20 cellular contexts compared by ENCODE assay signal in the genomic region with DNA sequence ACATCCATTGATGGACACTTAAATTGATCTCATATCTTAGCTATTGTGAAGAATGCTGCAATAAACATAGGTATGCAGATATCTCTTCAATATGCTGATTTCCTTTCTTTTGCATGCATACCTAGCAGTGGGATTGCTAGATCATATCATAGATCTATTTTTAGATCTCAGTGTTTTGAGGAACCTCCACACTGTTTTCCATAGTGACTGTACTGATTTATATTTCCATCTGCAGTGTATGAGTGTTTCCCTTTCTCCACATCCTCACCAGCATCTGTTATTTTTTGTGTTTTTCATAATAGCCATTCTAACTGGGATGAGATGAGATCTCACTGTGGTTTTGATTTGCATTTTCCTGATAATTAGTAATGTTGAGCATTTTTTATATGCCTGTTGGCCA.
"Had no signal": no experiment of that assay in that cellular context is flagged by ENCODE, and none has a peak within 500 bp of the region (broad histone marks: within the 10 kb centered on the region; RNA-seq: fewer than 3 reads in every experiment).

No MANE protein-coding gene starts in this region.

- DNase-seq: effector CD8-positive, alpha-beta T cell; foreskin melanocyte; heart left ventricle; hippocampal formation; kidney glomerular epithelial cell; mucosa of descending colon; naive thymus-derived CD8-positive, alpha-beta T cell; posterior cingulate gyrus; spleen; stimulated activated CD4-positive, alpha-beta T cell treated with anti-CD3 and anti-CD28 coated beads, Interleukin-15, amount 100 ng/mL, for 24 hours; stimulated activated CD4-positive, alpha-beta T cell treated with anti-CD3 and anti-CD28 coated beads, Interleukin-1b, Interleukin-23, amount 100 ng/mL, for 48 hours; stimulated activated CD4-positive, alpha-beta T cell treated with anti-CD3 and anti-CD28 coated beads, Interleukin-4, amount 100 ng/mL, for 24 hours; tibial artery; upper lobe of left lung; uterus had no signal

- H3K9me3 Mint-ChIP-seq: stimulated activated naive CD8-positive, alpha-beta T cell treated with anti-CD3 and anti-CD28 coated beads, Interleukin-15, Interleukin-2, amounts not matched to agents 100 ng/mL and 50 ng/mL, for 24 hours had no signal

- H3K4me1 ChIP-seq: heart left ventricle, tibial artery, uterus had no signal

- H3K27me3 Mint-ChIP-seq: naive thymus-derived CD8-positive, alpha-beta T cell; stimulated activated memory B cell treated with anti-CD40 and anti-IgM and Interleukin-4, amounts not matched to agents 10 μg/mL and 1 μg/mL and 100 μg/mL, for 72 hours; stimulated activated naive CD8-positive, alpha-beta T cell treated with anti-CD3 and anti-CD28 coated beads, Interleukin-15, Interleukin-2, amounts not matched to agents 100 ng/mL and 50 ng/mL, for 24 hours had no signal

- H3K27ac ChIP-seq: heart left ventricle, spleen, tibial artery, upper lobe of left lung, uterus had no signal

- H3K27ac Mint-ChIP-seq: stimulated activated memory B cell treated with anti-CD40 and anti-IgM and Interleukin-4, amounts not matched to agents 10 μg/mL and 1 μg/mL and 100 μg/mL, for 72 hours had no signal

- FAIRE-seq: islet of Langerhans had no signal

- H3K4me3 ChIP-seq: heart left ventricle, mucosa of descending colon, spleen, tibial artery, upper lobe of left lung, uterus had no signal

- H3K4me3 Mint-ChIP-seq: naive thymus-derived CD8-positive, alpha-beta T cell; neural crest cell; stimulated activated memory B cell treated with anti-CD40 and anti-IgM and Interleukin-4, amounts not matched to agents 10 μg/mL and 1 μg/mL and 100 μg/mL, for 72 hours; stimulated activated naive CD8-positive, alpha-beta T cell treated with anti-CD3 and anti-CD28 coated beads, Interleukin-15, Interleukin-2, amounts not matched to agents 100 ng/mL and 50 ng/mL, for 24 hours had no signal

- ATAC-seq: heart left ventricle; mucosa of descending colon; naive thymus-derived CD8-positive, alpha-beta T cell; sciatic nerve; stimulated activated memory B cell treated with anti-CD40 and anti-IgM and Interleukin-4, amounts not matched to agents 10 μg/mL and 1 μg/mL and 100 μg/mL, for 72 hours had no signal

- H3K36me3 Mint-ChIP-seq: naive thymus-derived CD8-positive, alpha-beta T cell; stimulated activated memory B cell treated with anti-CD40 and anti-IgM and Interleukin-4, amounts not matched to agents 10 μg/mL and 1 μg/mL and 100 μg/mL, for 72 hours had no signal

- H3K36me3 ChIP-seq: heart left ventricle, spleen, tibial artery, upper lobe of left lung, uterus had no signal

- H3K9me3 ChIP-seq: mucosa of descending colon, tibial artery, uterus had no signal

- H3K27me3 ChIP-seq: heart left ventricle, spleen, tibial artery, upper lobe of left lung, uterus had no signal
